Comparison of ENCODE assay signal across 26 cellular contexts in genomic region chr18:78833833-78834232, GRCh38.
"Had no signal": no experiment of that assay in that cellular context is flagged by ENCODE, and none has a peak within 500 bp of the region (broad histone marks: within the 10 kb centered on the region; RNA-seq: fewer than 3 reads in every experiment).

No MANE protein-coding gene starts in this region.

- H3K79me2 ChIP-seq: hepatocyte had no signal

- H3K36me3 ChIP-seq: esophagus muscularis mucosa, gastroesophageal sphincter, heart left ventricle, left lung, lower lobe of right lung had no signal

- H3K27ac ChIP-seq: coronary artery, dorsolateral prefrontal cortex, esophagus muscularis mucosa, foreskin keratinocyte, gastroesophageal sphincter, heart left ventricle, hepatocyte, left lung, lower lobe of right lung had no signal

- DNase-seq: dermis blood vessel endothelial cell; dorsolateral prefrontal cortex; effector CD4-positive, alpha-beta T cell; effector memory CD4-positive, alpha-beta T cell; endodermal cell; foreskin keratinocyte; heart left ventricle; hypothalamus; left cardiac atrium; left lung; left ventricle myocardium superior; lower lobe of right lung; mesenchymal stem cell; mucosa of descending colon; naive B cell had no signal

- H3K4me1 ChIP-seq: esophagus muscularis mucosa, foreskin keratinocyte, gastroesophageal sphincter, heart left ventricle, left lung, lower lobe of right lung had no signal

- H3K27ac Mint-ChIP-seq: endodermal cell, mesothelial cell of epicardium, naive B cell had no signal

- H3K36me3 Mint-ChIP-seq: mesothelial cell of epicardium, naive B cell had no signal

- H3K9me3 Mint-ChIP-seq: endodermal cell, mesothelial cell of epicardium had no signal

- H2AFZ ChIP-seq: hepatocyte had no signal

- H3K9me3 ChIP-seq: esophagus muscularis mucosa, gastroesophageal sphincter, heart left ventricle, left lung, lower lobe of right lung had no signal

- H3K4me1 Mint-ChIP-seq: endodermal cell, mesothelial cell of epicardium, naive B cell had no signal

- H3K27me3 ChIP-seq: foreskin keratinocyte, hepatocyte had no signal

- ATAC-seq: foreskin keratinocyte, gastroesophageal sphincter, heart left ventricle, left cardiac atrium, left lung, left ventricle myocardium superior, lower lobe of right lung, mucosa of descending colon had no signal

- H3K4me3 ChIP-seq: coronary artery, dorsolateral prefrontal cortex, esophagus muscularis mucosa, gastroesophageal sphincter, heart left ventricle, hepatocyte, left lung, lower lobe of right lung, mucosa of descending colon had no signal

- H3K4me3 Mint-ChIP-seq: endodermal cell, mesothelial cell of epicardium, naive B cell had no signal

- H3K4me2 ChIP-seq: hepatocyte had no signal

- FAIRE-seq: colon, endometrium, endothelial cell of umbilical vein, frontal cortex, islet of Langerhans, keratinocyte had no signal
